ENCODE assay signal across 1 cellular context in the genomic region with DNA sequence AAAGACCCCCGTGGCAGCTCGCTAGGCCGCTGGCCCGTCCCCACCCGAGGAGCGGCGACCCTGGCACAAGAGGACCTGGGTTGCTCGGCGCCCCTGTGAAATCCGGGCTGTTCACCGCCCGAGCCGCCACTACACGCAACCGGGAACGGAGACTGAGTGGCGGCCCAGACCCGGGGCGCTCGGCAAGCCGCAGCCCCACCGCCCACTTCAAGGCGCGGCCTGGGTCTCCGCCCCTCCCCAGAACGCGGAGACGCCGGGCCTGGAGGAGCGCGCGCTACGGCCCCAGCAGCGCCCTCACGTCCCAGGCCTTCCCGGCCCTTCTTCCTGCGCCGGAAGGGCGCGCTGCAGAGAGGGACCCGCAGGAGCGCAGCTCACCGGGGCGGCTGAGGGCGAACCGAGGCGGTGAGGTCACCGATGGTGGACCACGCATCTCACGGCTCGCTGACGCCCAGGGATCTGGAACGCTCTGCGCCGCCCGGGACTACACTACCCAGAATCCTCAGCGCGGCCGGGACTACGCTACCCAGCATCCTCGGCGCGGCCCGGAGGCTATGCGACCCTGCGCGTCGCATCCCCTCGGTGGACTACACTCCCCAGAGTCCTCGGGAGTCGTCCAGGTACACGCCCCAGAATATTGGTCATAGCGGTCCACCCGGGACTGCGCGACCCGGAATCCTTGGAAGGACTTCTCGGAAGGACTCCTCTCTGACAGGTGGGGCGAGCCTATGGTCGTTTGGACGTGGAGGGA.
TF ChIP-seq lines count a peak whose summit lies in the region.

ZNF337 (minus strand) TSS at position 470 of the 748 bp plus-strand sequence. CDS start 10,436 bp downstream, outside the sequence.

TF ChIP-seq in HepG2, 621 proteins besides CTCF, POLR2A, EP300 and RAD21 (continued from another document and continues in another):
- peak; percentile 68; the same call in 1 of the 2 replicates for TF ChIP-seq MTA1 (CRISPR knock-in tag; IDR thresholded peaks at IDR 0.05; ENCODE audit: borderline replicate concordance)
- no peak for TF ChIP-seq ZNF10 (CRISPR knock-in tag; IDR thresholded peaks at IDR 0.05; ENCODE audit: borderline replicate concordance, low read depth)
- TF ChIP-seq, protein P1, sequence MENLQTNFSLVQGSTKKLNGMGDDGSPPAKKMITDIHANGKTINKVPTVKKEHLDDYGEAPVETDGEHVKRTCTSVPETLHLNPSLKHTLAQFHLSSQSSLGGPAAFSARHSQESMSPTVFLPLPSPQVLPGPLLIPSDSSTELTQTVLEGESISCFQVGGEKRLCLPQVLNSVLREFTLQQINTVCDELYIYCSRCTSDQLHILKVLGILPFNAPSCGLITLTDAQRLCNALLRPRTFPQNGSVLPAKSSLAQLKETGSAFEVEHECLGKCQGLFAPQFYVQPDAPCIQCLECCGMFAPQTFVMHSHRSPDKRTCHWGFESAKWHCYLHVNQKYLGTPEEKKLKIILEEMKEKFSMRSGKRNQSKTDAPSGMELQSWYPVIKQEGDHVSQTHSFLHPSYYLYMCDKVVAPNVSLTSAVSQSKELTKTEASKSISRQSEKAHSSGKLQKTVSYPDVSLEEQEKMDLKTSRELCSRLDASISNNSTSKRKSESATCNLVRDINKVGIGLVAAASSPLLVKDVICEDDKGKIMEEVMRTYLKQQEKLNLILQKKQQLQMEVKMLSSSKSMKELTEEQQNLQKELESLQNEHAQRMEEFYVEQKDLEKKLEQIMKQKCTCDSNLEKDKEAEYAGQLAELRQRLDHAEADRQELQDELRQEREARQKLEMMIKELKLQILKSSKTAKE (CRISPR knock-in tag; IDR thresholded peaks at IDR 0.05; ENCODE audit: borderline replicate concordance) = no peak; the same call in 1 of the 2 replicates
- peak; percentile 18; the same call in 1 of the 2 replicates for TF ChIP-seq ZNF652 (CRISPR knock-in tag; IDR thresholded peaks at IDR 0.05; ENCODE audit: borderline replicate concordance, low read depth)
- TF ChIP-seq, protein P2, sequence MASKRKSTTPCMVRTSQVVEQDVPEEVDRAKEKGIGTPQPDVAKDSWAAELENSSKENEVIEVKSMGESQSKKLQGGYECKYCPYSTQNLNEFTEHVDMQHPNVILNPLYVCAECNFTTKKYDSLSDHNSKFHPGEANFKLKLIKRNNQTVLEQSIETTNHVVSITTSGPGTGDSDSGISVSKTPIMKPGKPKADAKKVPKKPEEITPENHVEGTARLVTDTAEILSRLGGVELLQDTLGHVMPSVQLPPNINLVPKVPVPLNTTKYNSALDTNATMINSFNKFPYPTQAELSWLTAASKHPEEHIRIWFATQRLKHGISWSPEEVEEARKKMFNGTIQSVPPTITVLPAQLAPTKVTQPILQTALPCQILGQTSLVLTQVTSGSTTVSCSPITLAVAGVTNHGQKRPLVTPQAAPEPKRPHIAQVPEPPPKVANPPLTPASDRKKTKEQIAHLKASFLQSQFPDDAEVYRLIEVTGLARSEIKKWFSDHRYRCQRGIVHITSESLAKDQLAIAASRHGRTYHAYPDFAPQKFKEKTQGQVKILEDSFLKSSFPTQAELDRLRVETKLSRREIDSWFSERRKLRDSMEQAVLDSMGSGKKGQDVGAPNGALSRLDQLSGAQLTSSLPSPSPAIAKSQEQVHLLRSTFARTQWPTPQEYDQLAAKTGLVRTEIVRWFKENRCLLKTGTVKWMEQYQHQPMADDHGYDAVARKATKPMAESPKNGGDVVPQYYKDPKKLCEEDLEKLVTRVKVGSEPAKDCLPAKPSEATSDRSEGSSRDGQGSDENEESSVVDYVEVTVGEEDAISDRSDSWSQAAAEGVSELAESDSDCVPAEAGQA (IDR thresholded peaks at IDR 0.05; ENCODE audit: low read depth) = peak; percentile 91
- TF ChIP-seq, protein P2 (CRISPR knock-in tag; IDR thresholded peaks at IDR 0.05; ENCODE audit: borderline replicate concordance) = no peak
- peak; percentile 80 for TF ChIP-seq ZFP36L2 (CRISPR knock-in tag; IDR thresholded peaks at IDR 0.05)
- no peak for TF ChIP-seq ZNF383 (CRISPR knock-in tag; IDR thresholded peaks at IDR 0.05; ENCODE audit: borderline replicate concordance)
- TF ChIP-seq, protein P3, sequence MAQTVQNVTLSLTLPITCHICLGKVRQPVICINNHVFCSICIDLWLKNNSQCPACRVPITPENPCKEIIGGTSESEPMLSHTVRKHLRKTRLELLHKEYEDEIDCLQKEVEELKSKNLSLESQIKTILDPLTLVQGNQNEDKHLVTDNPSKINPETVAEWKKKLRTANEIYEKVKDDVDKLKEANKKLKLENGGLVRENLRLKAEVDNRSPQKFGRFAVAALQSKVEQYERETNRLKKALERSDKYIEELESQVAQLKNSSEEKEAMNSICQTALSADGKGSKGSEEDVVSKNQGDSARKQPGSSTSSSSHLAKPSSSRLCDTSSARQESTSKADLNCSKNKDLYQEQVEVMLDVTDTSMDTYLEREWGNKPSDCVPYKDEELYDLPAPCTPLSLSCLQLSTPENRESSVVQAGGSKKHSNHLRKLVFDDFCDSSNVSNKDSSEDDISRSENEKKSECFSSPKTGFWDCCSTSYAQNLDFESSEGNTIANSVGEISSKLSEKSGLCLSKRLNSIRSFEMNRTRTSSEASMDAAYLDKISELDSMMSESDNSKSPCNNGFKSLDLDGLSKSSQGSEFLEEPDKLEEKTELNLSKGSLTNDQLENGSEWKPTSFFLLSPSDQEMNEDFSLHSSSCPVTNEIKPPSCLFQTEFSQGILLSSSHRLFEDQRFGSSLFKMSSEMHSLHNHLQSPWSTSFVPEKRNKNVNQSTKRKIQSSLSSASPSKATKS (CRISPR knock-in tag; IDR thresholded peaks at IDR 0.05) = peak; percentile 68; the same call in 1 of the 2 replicates
- peak; percentile 90 for TF ChIP-seq ZNF746 (CRISPR knock-in tag; IDR thresholded peaks at IDR 0.05)
- 0 out of 2 replicates have a peak, but pooled peaks have one; percentile 3 for TF ChIP-seq AKNA (CRISPR knock-in tag; IDR thresholded peaks at IDR 0.05; ENCODE audit: borderline replicate concordance)
- TF ChIP-seq, protein P4, sequence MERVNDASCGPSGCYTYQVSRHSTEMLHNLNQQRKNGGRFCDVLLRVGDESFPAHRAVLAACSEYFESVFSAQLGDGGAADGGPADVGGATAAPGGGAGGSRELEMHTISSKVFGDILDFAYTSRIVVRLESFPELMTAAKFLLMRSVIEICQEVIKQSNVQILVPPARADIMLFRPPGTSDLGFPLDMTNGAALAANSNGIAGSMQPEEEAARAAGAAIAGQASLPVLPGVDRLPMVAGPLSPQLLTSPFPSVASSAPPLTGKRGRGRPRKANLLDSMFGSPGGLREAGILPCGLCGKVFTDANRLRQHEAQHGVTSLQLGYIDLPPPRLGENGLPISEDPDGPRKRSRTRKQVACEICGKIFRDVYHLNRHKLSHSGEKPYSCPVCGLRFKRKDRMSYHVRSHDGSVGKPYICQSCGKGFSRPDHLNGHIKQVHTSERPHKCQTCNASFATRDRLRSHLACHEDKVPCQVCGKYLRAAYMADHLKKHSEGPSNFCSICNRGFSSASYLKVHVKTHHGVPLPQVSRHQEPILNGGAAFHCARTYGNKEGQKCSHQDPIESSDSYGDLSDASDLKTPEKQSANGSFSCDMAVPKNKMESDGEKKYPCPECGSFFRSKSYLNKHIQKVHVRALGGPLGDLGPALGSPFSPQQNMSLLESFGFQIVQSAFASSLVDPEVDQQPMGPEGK (CRISPR knock-in tag; IDR thresholded peaks at IDR 0.05) = peak; percentile 80
- TF ChIP-seq DPF2 (CRISPR knock-in tag; IDR thresholded peaks at IDR 0.05; ENCODE audit: borderline replicate concordance, low read depth) = no peak
- TF ChIP-seq MAZ (IDR thresholded peaks at IDR 0.05; ENCODE audit: borderline replicate concordance, low read depth, low read length) = peak; percentile 24; the same call in 1 of the 2 replicates
- TF ChIP-seq MAZ (CRISPR knock-in tag; IDR thresholded peaks at IDR 0.05; ENCODE audit: low read depth) = peak; percentile 97
- peak; percentile 65; the same call in 1 of the 2 replicates for TF ChIP-seq ZNF878 (CRISPR knock-in tag; IDR thresholded peaks at IDR 0.05)
- peak; percentile 99; the same call in 1 of the 2 replicates for TF ChIP-seq ARHGAP35 (CRISPR knock-in tag; IDR thresholded peaks at IDR 0.05; ENCODE audit: borderline replicate concordance)
- TF ChIP-seq NCOA2 (CRISPR knock-in tag; IDR thresholded peaks at IDR 0.05) = peak; percentile 71
- no peak for TF ChIP-seq SMARCE1 (IDR thresholded peaks at IDR 0.05; ENCODE audit: borderline replicate concordance)
- TF ChIP-seq ZNF20 (CRISPR knock-in tag; IDR thresholded peaks at IDR 0.05) = no peak
- peak; percentile 97 for TF ChIP-seq MYC (CRISPR knock-in tag; IDR thresholded peaks at IDR 0.05; ENCODE audit: borderline replicate concordance)
- peak; percentile 88; the same call in 1 of the 2 replicates for TF ChIP-seq MZF1 (CRISPR knock-in tag; IDR thresholded peaks at IDR 0.05; ENCODE audit: borderline replicate concordance)
- TF ChIP-seq SMYD3 (CRISPR knock-in tag; IDR thresholded peaks at IDR 0.05) = peak; percentile 98; the same call in 1 of the 2 replicates
- peak; percentile 79; the same call in 1 of the 2 replicates for TF ChIP-seq ZNF460 (CRISPR knock-in tag; IDR thresholded peaks at IDR 0.05; ENCODE audit: borderline replicate concordance)
- peak; percentile 74 for TF ChIP-seq CHD2 (IDR thresholded peaks at IDR 0.05; ENCODE audit: low read depth, low read length)
- peak; percentile 97 for TF ChIP-seq RXRA (CRISPR knock-in tag; IDR thresholded peaks at IDR 0.05)
- TF ChIP-seq KLF12 (CRISPR knock-in tag; IDR thresholded peaks at IDR 0.05; ENCODE audit: borderline replicate concordance) = peak; percentile 99
- TF ChIP-seq ZNF484 (CRISPR knock-in tag; IDR thresholded peaks at IDR 0.05; ENCODE audit: borderline replicate concordance, low read depth) = 0 out of 2 replicates have a peak, but pooled peaks have one; percentile 68
- no peak; the same call in 1 of the 2 replicates for TF ChIP-seq ZBTB34 (CRISPR knock-in tag; IDR thresholded peaks at IDR 0.05)
- TF ChIP-seq TP53 (CRISPR knock-in tag; conservative IDR thresholded peaks at IDR 0.05) = peak; percentile 18
- TF ChIP-seq CREB3 (CRISPR knock-in tag; IDR thresholded peaks at IDR 0.05) = peak; percentile 89
- TF ChIP-seq EZH2 (conservative IDR thresholded peaks at IDR 0.05; ENCODE audit: low read depth, low read length) = no peak
